ENCODE assay signal across 32 cellular contexts in the genomic region with DNA sequence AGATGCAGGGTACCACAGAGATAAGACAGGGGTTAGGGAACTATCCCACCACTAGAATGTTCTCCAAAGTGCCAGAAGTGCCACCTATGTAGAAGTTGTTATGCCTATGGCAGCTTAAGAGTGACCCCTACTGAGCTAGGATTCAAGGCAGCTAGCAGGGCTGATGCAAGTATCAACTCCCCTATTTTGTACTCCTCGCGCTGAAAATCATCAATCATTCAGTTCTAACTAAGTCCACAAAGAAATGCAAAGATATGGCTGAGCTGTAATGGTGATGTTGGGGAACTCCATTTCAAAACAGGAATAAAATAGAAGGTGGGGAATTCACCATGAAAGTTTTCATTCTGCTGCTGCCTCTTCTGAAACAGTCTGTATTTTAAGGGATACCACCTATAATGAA. TPM values are rescaled to one million over a fixed set of nuclear protein-coding genes. Genes with fewer than 3 reads are reported as not detected.
DNase-seq lines count a peak whose midpoint lies in the region; ATAC-seq, FAIRE-seq and TF ChIP-seq lines count a peak whose summit lies in the region.
"Had no signal": no experiment of that assay in that cellular context is flagged by ENCODE, and none has a peak within 500 bp of the region (broad histone marks: within the 10 kb centered on the region; RNA-seq: fewer than 3 reads in every experiment).

No MANE protein-coding gene starts in this region.

- H3K4me3 ChIP-seq in OCI-LY3 (ENCODE audit: low read length) (no peak overlapping the region), HepG2 (replicated peaks in 1 of 3; ENCODE audit: insufficient read depth in 1 of 3, low read depth in 2 of 3, low read length in 3 of 3) (no peak overlapping the region), stomach (no peak overlapping the region)
- H3K4me3 ChIP-seq: BLaER1 treated with 17β-estradiol and CSF1 and Interleukin-3, amounts not matched to agents 10 nM and 100 nM; coronary artery; esophagus muscularis mucosa; left lung; pancreas; smooth muscle cell; thoracic aorta; vagina had no signal

- H3K4me1 Mint-ChIP-seq in CD4-positive, alpha-beta T cell (ENCODE audit: low read depth): peaks cover 34% of the 10 kb centered on the region
- H3K4me1 Mint-ChIP-seq: mesothelial cell of epicardium had no signal

- H3K4me3 Mint-ChIP-seq in CD4-positive, alpha-beta T cell: no peak overlapping the region
- H3K4me3 Mint-ChIP-seq: activated naive CD4-positive, alpha-beta T cell treated with anti-CD3 and anti-CD28 coated beads, Interleukin-2, amount 50 U/mL, for 24 hours; effector memory CD8-positive, alpha-beta T cell; immature natural killer cell; mesothelial cell of epicardium; naive thymus-derived CD8-positive, alpha-beta T cell; WTC11 had no signal

- peaks cover 59% of the 10 kb centered on the region for H4K20me1 ChIP-seq in OCI-LY3 (ENCODE audit: insufficient read depth, low read length)
- H4K20me1 ChIP-seq in HepG2 (ENCODE audit: insufficient read depth, low read length): peaks cover 85% of the 10 kb centered on the region

- H3K36me3 Mint-ChIP-seq in CD4-positive, alpha-beta T cell (ENCODE audit: low read depth): no peaks in the 10 kb centered on the region
- H3K36me3 Mint-ChIP-seq: immature natural killer cell, mesothelial cell of epicardium, WTC11 had no signal

- peak overlapping the region; percentile 5 for H3K27ac Mint-ChIP-seq in CD4-positive, alpha-beta T cell
- H3K27ac Mint-ChIP-seq: activated naive CD4-positive, alpha-beta T cell treated with anti-CD3 and anti-CD28 coated beads, Interleukin-2, amount 50 U/mL, for 24 hours; effector memory CD8-positive, alpha-beta T cell; immature natural killer cell; mesothelial cell of epicardium had no signal

- in situ Hi-C loops in GM13977 (cut with MboI; ENCODE audit: low pct_unique_long_range_greater_than_20kb, low sequenced_read_pairs, unreplicated experiment): loop anchor here (10.0 kb wide), 1 partner anchor 136 kb away; no protein-coding TSS in a partner anchor
- in situ Hi-C loops in HepG2 (cut with HindIII; ENCODE audit: extremely low pct_ligation_motif_present, low pct_unique_long_range_greater_than_20kb): no loop called here

- no peak for DNase-seq in CD4-positive, alpha-beta T cell
- DNase-seq in GM13977 (ENCODE audit: low spot score) (no peak), HepG2 (ENCODE audit: low spot score) (no peak), RWPE1 (ENCODE audit: low spot score) (no peak), erythroblast (lab: John Stamatoyannopoulos, UW) (no peak), stomach (no peak)
- DNase-seq: activated T-cell treated with anti-CD3 and anti-CD28 coated beads, Interleukin-2, amount 50 U/mL, for 1 hour; effector memory CD8-positive, alpha-beta T cell; foreskin melanocyte; immature natural killer cell; left lung; naive thymus-derived CD8-positive, alpha-beta T cell; NCI-H1417; NCI-H2081 treated with DMSO at 0.1 percent for 48 hours; pancreas; PC-3; Right ventricle myocardium superior; stimulated activated CD4-positive, alpha-beta T cell treated with anti-CD3 and anti-CD28 coated beads, Interleukin-2, amount 100 ng/mL, for 48 hours; stimulated activated naive CD4-positive, alpha-beta T cell treated with Interleukin-2 at 50 U/mL for 16 hours; T-helper 9 cell had no signal

- POLR2A ChIA-PET in CD4-positive, alpha-beta T cell (lab: Charles Lee): interaction anchor here (0.9 to 1.4 kb wide), 2 partner anchors 13 to 15 kb away, joined by 3 to 4 read pairs; no protein-coding TSS in a partner anchor
- POLR2A ChIA-PET in HepG2 (lab: Yijun Ruan, JAX): interaction anchor here (0.7 to 1.1 kb wide), 3 partner anchors 112 to 137 kb away, joined by 3 to 4 read pairs (median 3); no protein-coding TSS in a partner anchor
- POLR2A ChIA-PET in RWPE1 (lab: Yijun Ruan, JAX; ENCODE audit: low non-redundant PET): no interaction called here

- TF ChIP-seq RAD21 in HepG2 (CRISPR knock-in tag; IDR thresholded peaks at IDR 0.05): no peak

- no peak for TF ChIP-seq CTCF in CD4-positive, alpha-beta T cell (IDR thresholded peaks at IDR 0.05)
- peak; percentile 11 for TF ChIP-seq CTCF in GM13977 (IDR thresholded peaks at IDR 0.05; ENCODE audit: extremely low read depth, insufficient read depth, missing control alignments)
- TF ChIP-seq CTCF in OCI-LY3 (IDR thresholded peaks at IDR 0.05; ENCODE audit: low read depth, low read length): peak; percentile 23
- no peak; the same call in 1 of the 2 replicates for TF ChIP-seq CTCF in HepG2 (CRISPR knock-in tag; IDR thresholded peaks at IDR 0.05)
- no peak for TF ChIP-seq CTCF in RWPE1 (conservative IDR thresholded peaks at IDR 0.05; ENCODE audit: low read depth)
- no peak for TF ChIP-seq CTCF in stomach (IDR thresholded peaks at IDR 0.05)

- no peak overlapping the region for H3K27ac ChIP-seq in CD4-positive, alpha-beta T cell (ENCODE audit: low read depth, low read length)
- no peak overlapping the region for H3K27ac ChIP-seq in OCI-LY3 (ENCODE audit: low read length)
- H3K27ac ChIP-seq in HepG2 (ENCODE audit: extremely low read length, insufficient read depth, low read length): no peak overlapping the region
- no peak overlapping the region for H3K27ac ChIP-seq in RWPE1
- no peak overlapping the region for H3K27ac ChIP-seq in stomach
- H3K27ac ChIP-seq: coronary artery, esophagus muscularis mucosa, left lung, pancreas, thoracic aorta, vagina had no signal

- BruUV-seq in HepG2 (replicated peaks; lab: Mats Ljungman, UMichigan): no TSS peak

- H3K9me3 ChIP-seq in CD4-positive, alpha-beta T cell (ENCODE audit: control insufficient read depth, low read length): no peaks in the 10 kb centered on the region
- H3K9me3 ChIP-seq in OCI-LY3 (ENCODE audit: insufficient read depth, low read length) (no peaks in the 10 kb centered on the region), HepG2 (ENCODE audit: low read length) (no peaks in the 10 kb centered on the region), stomach (no peaks in the 10 kb centered on the region)
- H3K9me3 ChIP-seq: BLaER1 treated with 17β-estradiol and CSF1 and Interleukin-3, amounts not matched to agents 10 nM and 100 nM; esophagus muscularis mucosa; left lung; pancreas; thoracic aorta; vagina had no signal

- CTCF ChIA-PET in CD4-positive, alpha-beta T cell (lab: Charles Lee): interaction anchor here (0.7 to 2.3 kb wide), 2 partner anchors 15 to 138 kb away, joined by 3 to 7 read pairs; no protein-coding TSS in a partner anchor
- CTCF ChIA-PET in HepG2 (lab: Yijun Ruan, JAX; ENCODE audit: low intra/inter-chr PET ratio, low total read pairs) (no interaction called here), RWPE1 (lab: Yijun Ruan, JAX) (no interaction called here)

- H3K4me1 ChIP-seq in OCI-LY3 (ENCODE audit: low read length): peaks cover 33% of the 10 kb centered on the region
- H3K4me1 ChIP-seq in HepG2 (ENCODE audit: insufficient read depth, low read length): peaks cover 88% of the 10 kb centered on the region
- peaks cover 0 to 28% (median 5%) of the 10 kb centered on the region in 4 donors for H3K4me1 ChIP-seq in stomach
- H3K4me1 ChIP-seq: pancreas had no signal

- H2AFZ ChIP-seq in OCI-LY3 (ENCODE audit: low read depth, low read length): no peak overlapping the region
- no peak overlapping the region for H2AFZ ChIP-seq in HepG2 (ENCODE audit: low read length)

- H3K4me2 ChIP-seq in OCI-LY3 (ENCODE audit: low read length) (no peak overlapping the region), HepG2 (ENCODE audit: low read depth, low read length) (peak overlapping the region; percentile 12; the same call in 1 of the 2 replicates)
- H3K4me2 ChIP-seq: smooth muscle cell had no signal

- no peaks in the 10 kb centered on the region for H3K27me3 ChIP-seq in CD4-positive, alpha-beta T cell (ENCODE audit: control insufficient read depth, insufficient read depth, low read length)
- no peaks in the 10 kb centered on the region for H3K27me3 ChIP-seq in OCI-LY3 (ENCODE audit: low read depth, low read length)
- no peaks in the 10 kb centered on the region for H3K27me3 ChIP-seq in HepG2 (ENCODE audit: control insufficient read depth in 1 of 2, insufficient read depth in 2 of 2, low read length in 2 of 2)
- H3K27me3 ChIP-seq in stomach: no peaks in the 10 kb centered on the region
- H3K27me3 ChIP-seq: esophagus muscularis mucosa, left lung, pancreas, vagina had no signal

- FAIRE-seq in HepG2 (lab: Jason Lieb, UNC): no peak
- FAIRE-seq: H54, pancreas had no signal

- intact Hi-C loops in CD4-positive, alpha-beta T cell (cut with DNase I, micrococcal nuclease): loop anchor here in 1 of 2 experiments (10.0 kb wide), 1 partner anchor 166 kb away; no protein-coding TSS in a partner anchor
- intact Hi-C loops in HepG2 (cut with micrococcal nuclease; ENCODE audit: unreplicated experiment) (no loop called here), stomach (cut with DNase I; ENCODE audit: low total_unique reads) (no loop called here)

- no peaks in the 10 kb centered on the region for H3K27me3 Mint-ChIP-seq in CD4-positive, alpha-beta T cell
- H3K27me3 Mint-ChIP-seq: activated naive CD4-positive, alpha-beta T cell treated with anti-CD3 and anti-CD28 coated beads, Interleukin-2, amount 50 U/mL, for 24 hours; effector memory CD8-positive, alpha-beta T cell; naive thymus-derived CD8-positive, alpha-beta T cell had no signal

- no peak for TF ChIP-seq EP300 in HepG2 (IDR thresholded peaks at IDR 0.05; ENCODE audit: low read depth in 2 of 2, low read length in 2 of 2)
- TF ChIP-seq EP300 in HepG2 (CRISPR knock-in tag; IDR thresholded peaks at IDR 0.05; ENCODE audit: borderline replicate concordance): no peak
- no peak for TF ChIP-seq EP300 in stomach (IDR thresholded peaks at IDR 0.05)

- ATAC-seq in CD4-positive, alpha-beta T cell (ENCODE audit: poor library complexity): no peak
- ATAC-seq in HepG2 (peak; percentile 30; the same call in 2 of the 3 replicates), HG03039 (IDR thresholded peaks at IDR 0.05; ENCODE audit: unreplicated experiment) (no peak)
- ATAC-seq: effector memory CD8-positive, alpha-beta T cell; left lung; naive thymus-derived CD8-positive, alpha-beta T cell; pancreas; PC-3; WTC11 had no signal

- TF ChIP-seq POLR2A in HepG2 (IDR thresholded peaks at IDR 0.05; ENCODE audit: insufficient read depth in 1 of 2, low read depth in 2 of 2, low read length in 2 of 2): no peak
- TF ChIP-seq POLR2A in erythroblast (IDR thresholded peaks at IDR 0.05; ENCODE audit: low read length): no peak
- no peak for TF ChIP-seq POLR2A in stomach (IDR thresholded peaks at IDR 0.05)

- H3K79me2 ChIP-seq in OCI-LY3 (ENCODE audit: low read length) (peaks cover 55% of the 10 kb centered on the region), HepG2 (ENCODE audit: insufficient read depth, low read length) (peaks cover 93% of the 10 kb centered on the region)

- no peak overlapping the region for H3K9ac ChIP-seq in OCI-LY3 (ENCODE audit: low read length)
- H3K9ac ChIP-seq in HepG2 (ENCODE audit: insufficient read depth, low read depth, low read length): no peak overlapping the region

- no peaks in the 10 kb centered on the region for H3K9me3 Mint-ChIP-seq in CD4-positive, alpha-beta T cell
- H3K9me3 Mint-ChIP-seq: activated naive CD4-positive, alpha-beta T cell treated with anti-CD3 and anti-CD28 coated beads, Interleukin-2, amount 50 U/mL, for 24 hours; effector memory CD8-positive, alpha-beta T cell; immature natural killer cell; mesothelial cell of epicardium; naive thymus-derived CD8-positive, alpha-beta T cell; WTC11 had no signal

- H3K36me3 ChIP-seq in OCI-LY3 (replicated peaks; ENCODE audit: low read depth, low read length) (peaks cover 14% of the 10 kb centered on the region), HepG2 (replicated peaks in 1 of 2; ENCODE audit: control insufficient read depth in 1 of 2, insufficient read depth in 2 of 2, low read length in 2 of 2) (peaks cover 0 to 5% of the 10 kb centered on the region in 2 experiments; a peak in 1 of 5 replicates), stomach (no peaks in the 10 kb centered on the region)
- H3K36me3 ChIP-seq: esophagus muscularis mucosa, left lung, pancreas, thoracic aorta, vagina had no signal

- no CpG with 5 or more reads among the region's 2 CpGs for WGBS in HepG2 (ENCODE audit: low lambda C conversion rate)
- 40 to 65% (median 55%) methylated on average over 1 to 2 of the region's 2 CpGs for WGBS in stomach, 5 donors

RNA-seq across cellular contexts. Expression of a gene that starts 13.8 kb away (rescaled TPM):
- total RNA-seq in CD4-positive, alpha-beta T cell: 10 to 100 TPM; 11.1 to 14.5 TPM
- total RNA-seq in HepG2 (2016; rRNA removed; fragmentation: Illumina TruSeq; extraction: Trizol): 316 and 521 TPM in 2 replicates
- total RNA-seq in HepG2 (2016; cell fraction: cytosol; rRNA removed; fragmentation: Illumina TruSeq; extraction: Trizol; ENCODE audit: low read depth): 26.7 and 28.6 TPM in 2 replicates
- 304 and 484 TPM in 2 replicates for total RNA-seq in HepG2 (2016; cell fraction: insoluble cytoplasmic fraction; rRNA removed; fragmentation: Illumina TruSeq; extraction: Trizol)
- total RNA-seq in HepG2 (2016; cell fraction: membrane; rRNA removed; fragmentation: Illumina TruSeq; extraction: Trizol): 83.2 and 99.0 TPM in 2 replicates
- total RNA-seq in HepG2 (2016; cell fraction: nucleus; rRNA removed; fragmentation: Illumina TruSeq; extraction: Trizol): 195 and 201 TPM in 2 replicates
- polyA plus RNA-seq in HepG2 (2011; rRNA removed): 176 and 207 TPM in 2 replicates
- polyA plus RNA-seq in HepG2 (2011; cell fraction: cytosol; rRNA removed): 107 and 171 TPM in 2 replicates
- polyA plus RNA-seq in HepG2 (2011; cell fraction: nucleus; rRNA removed): 84.2 and 108 TPM in 2 replicates
- 293 and 329 TPM in 2 replicates for polyA plus RNA-seq in HepG2 (2012)
- 5.7 and 7.1 TPM in 2 replicates for polyA plus RNA-seq in HepG2 (2016; cell fraction: cytosol; fragmentation: Illumina TruSeq; extraction: Trizol; ENCODE audit: low read depth)
- 281 and 310 TPM in 2 replicates for polyA plus RNA-seq in HepG2 (2016; cell fraction: insoluble cytoplasmic fraction; fragmentation: Illumina TruSeq; extraction: Trizol; ENCODE audit: low read depth)
- 26.0 and 28.9 TPM in 2 replicates for polyA plus RNA-seq in HepG2 (2016; cell fraction: membrane; fragmentation: Illumina TruSeq; extraction: Trizol; ENCODE audit: low read depth)
- 191 and 192 TPM in 2 replicates for polyA plus RNA-seq in HepG2 (2016; cell fraction: nucleus; fragmentation: Illumina TruSeq; extraction: Trizol; ENCODE audit: insufficient read depth, low read depth)
- polyA minus RNA-seq in HepG2 (2011; rRNA and poly(A)+ RNA removed; ENCODE audit: low replicate concordance): 51.4 and 478 TPM in 2 replicates
- 475 and 658 TPM in 2 replicates for polyA minus RNA-seq in HepG2 (2011; cell fraction: cytosol; rRNA and poly(A)+ RNA removed)
- 386 and 495 TPM in 2 replicates for polyA minus RNA-seq in HepG2 (2011; cell fraction: nucleus; rRNA and poly(A)+ RNA removed)
- 10 to 100 TPM in 4 of 5 donors, 1 to 10 TPM in 1; 4.1 to 53.4 (median 31.4) TPM for total RNA-seq in stomach
- 10 to 100 TPM; 12.4 to 48.6 (median 44.3) TPM for polyA plus RNA-seq in stomach

Comparison
In these comparisons a context has a peak if more than half of its experiments do, and no peak if none do; other contexts are left out.
1. CTCF ChIP-seq: peak in GM13977 (single experiment) and OCI-LY3 (single experiment); none in CD4-positive, alpha-beta T cell (single experiment), HepG2 (single experiment), RWPE1 (single experiment) and stomach (0 of 7).